8 cellular contexts compared by ENCODE assay signal in genomic region chr19:49642488-49643035, GRCh38. TPM values are rescaled to one million over a fixed set of nuclear protein-coding genes. Genes with fewer than 3 reads are reported as not detected.
A peak's percentile ranks its signal among the peaks of the same experiment; 100 is the strongest.
DNase-seq lines count a peak whose midpoint lies in the region; ATAC-seq, FAIRE-seq and TF ChIP-seq lines count a peak whose summit lies in the region.

No MANE protein-coding gene starts in this region.

- in situ Hi-C loops in IMR-90 (cut with MboI; ENCODE audit: low sequenced_read_pairs) = no loop called here

- peak overlapping the region; percentile 99 for H2AK5ac ChIP-seq in IMR-90 (ENCODE audit: low read depth, low read length)

- H3K27ac ChIP-seq in AG04450 (ENCODE audit: low read depth, low read length) (peak overlapping the region; percentile 85), IMR-90 (ENCODE audit: insufficient read depth, low read length) (peak overlapping the region; percentile 98)

- TF ChIP-seq CTCF in AG04450 (IDR thresholded peaks at IDR 0.05; ENCODE audit: low read depth, low read length) (no peak), IMR-90 (conservative IDR thresholded peaks at IDR 0.05; ENCODE audit: low read depth, low read length) (no peak; the same call in 1 of the 2 replicates), bronchial epithelial cell (IDR thresholded peaks at IDR 0.05; ENCODE audit: insufficient read depth, low read length, severe bottlenecking) (no peak)

- H2BK20ac ChIP-seq in IMR-90 (ENCODE audit: low read depth, low read length) = no peak overlapping the region

- BruUV-seq in IMR-90 (replicated peaks; lab: Mats Ljungman, UMichigan) = no TSS peak

- dilution Hi-C loops in IMR-90 (cut with HindIII; ENCODE audit: low sequenced_read_pairs, unreplicated experiment) = no loop called here

- H4K5ac ChIP-seq in IMR-90 (ENCODE audit: low read depth, low read length) = peak overlapping the region; percentile 83

- DNase-seq in AG04450 (ENCODE audit: low read depth, low spot score) (no peak), IMR-90 (no peak), bronchial epithelial cell (ENCODE audit: low read depth) (no peak), NCI-H524 treated with DMSO at 0.1 percent for 48 hours (lab: John Stamatoyannopoulos, UW) (no peak), NCI-H345 (lab: John Stamatoyannopoulos, UW) (no peak)
- DNase-seq in activated effector memory CD4-positive, alpha-beta T cell treated with anti-CD3 and anti-CD28 coated beads, Interleukin-2, amount 50 U/mL, for 16 hours = no peak

- H3K23ac ChIP-seq in IMR-90 (ENCODE audit: low read depth, low read length) = peak overlapping the region; percentile 96

- H2BK5ac ChIP-seq in IMR-90 (ENCODE audit: low read depth, low read length, poor library complexity, severe bottlenecking) = peak overlapping the region; percentile 79

- peak overlapping the region; percentile 91 to 98 for H4K8ac ChIP-seq in IMR-90 (ENCODE audit: low read depth in 2 of 2, low read length in 2 of 2)

- peak overlapping the region; percentile 58 for H2BK120ac ChIP-seq in IMR-90 (ENCODE audit: low read depth, low read length)

- TF ChIP-seq RAD21 in IMR-90 (IDR thresholded peaks at IDR 0.05; ENCODE audit: low read length) = no peak

- WGBS in IMR-90 (ENCODE audit: extremely low coverage in 2 of 2, insufficient read length in 1 of 2), 2 experiments = 36% methylated on average over 2 of the region's 6 CpGs; no CpG with 5 or more reads in 1 of the 2 experiments

- peak overlapping the region; percentile 99 for H3K4me3 ChIP-seq in AG04450 (ENCODE audit: low read depth, low read length)
- H3K4me3 ChIP-seq in IMR-90 (ENCODE audit: insufficient read depth, low read depth, low read length) = peak overlapping the region; percentile 95
- H3K4me3 ChIP-seq in bronchial epithelial cell (ENCODE audit: low read depth, low read length) = peak overlapping the region; percentile 95
- peak overlapping the region; percentile 71 for H3K4me3 ChIP-seq in mucosa of stomach (ENCODE audit: low read length)

- H3K56ac ChIP-seq in IMR-90 (ENCODE audit: extremely low read depth, insufficient read depth, low read length) = peak overlapping the region; percentile 89

- peak overlapping the region; percentile 68 for H2AFZ ChIP-seq in IMR-90 (replicated peaks; ENCODE audit: low read length, poor library complexity)

- H4K91ac ChIP-seq in IMR-90 (ENCODE audit: insufficient read depth, low read depth, low read length) = peak overlapping the region; percentile 97

- peak overlapping the region; percentile 97 for H2AK9ac ChIP-seq in IMR-90 (replicated peaks; ENCODE audit: low read depth, low read length, poor library complexity)

- CTCF ChIA-PET in AG04450 (lab: Charles Lee) (interaction anchor here (1.0 to 1.4 kb wide), 2 partner anchors 30 to 72 kb away, joined by 4 to 5 read pairs; no protein-coding TSS in a partner anchor), IMR-90 (lab: Yijun Ruan, JAX) (interaction anchor here (1.2 to 2.5 kb wide), 4 partner anchors 12 to 72 kb away, joined by 3 to 7 read pairs (median 4); no protein-coding TSS in a partner anchor)

- H3K79me1 ChIP-seq in IMR-90 (ENCODE audit: low read depth in 1 of 2, low read length in 2 of 2) = peaks cover 40 to 72% of the 10 kb centered on the region in 2 experiments

- POLR2A ChIA-PET in AG04450 (lab: Yijun Ruan, JAX) (interaction anchor here (0.9 to 3.8 kb wide), 7 partner anchors 11 to 62 kb away, joined by 4 to 18 read pairs (median 6); partner anchors contain the start of genes NOSIP, PRMT1 and PRR12), IMR-90 (lab: Charles Lee; ENCODE audit: unreplicated experiment) (no interaction called here)

- H3K36me3 ChIP-seq in IMR-90 (ENCODE audit: control insufficient read depth, insufficient read depth, low read length) (peaks cover 19% of the 10 kb centered on the region), bronchial epithelial cell (ENCODE audit: control insufficient read depth, insufficient read depth, low read length) (peaks cover 14% of the 10 kb centered on the region), mucosa of stomach (ENCODE audit: control insufficient read depth, insufficient read depth, low read length) (peaks cover 4% of the 10 kb centered on the region)

- no peak for FAIRE-seq in bronchial epithelial cell (lab: Jason Lieb, UNC)

- peak overlapping the region; percentile 99 for H3K14ac ChIP-seq in IMR-90 (replicated peaks; ENCODE audit: low read depth, low read length)

- H3K9me1 ChIP-seq in IMR-90 (ENCODE audit: insufficient read depth, low read length) = 0 out of 2 replicates have a peak, but pooled peaks cover 8% of the 10 kb centered on the region

- peaks cover 33% of the 10 kb centered on the region for H4K20me1 ChIP-seq in IMR-90 (ENCODE audit: insufficient read depth, low read length)

- H3K4me2 ChIP-seq in IMR-90 (ENCODE audit: low read depth, low read length) = peak overlapping the region; percentile 94

- TF ChIP-seq POLR2A in IMR-90 (IDR thresholded peaks at IDR 0.05; ENCODE audit: low read depth, low read length) = no peak

- H3K9me3 ChIP-seq in AG04450 (ENCODE audit: control insufficient read depth, insufficient read depth, low read length) (no peaks in the 10 kb centered on the region), IMR-90 (ENCODE audit: control insufficient read depth, insufficient read depth, low read length) (no peaks in the 10 kb centered on the region), mucosa of stomach (ENCODE audit: control insufficient read depth, low read length) (no peaks in the 10 kb centered on the region)

- H3K18ac ChIP-seq in IMR-90 (ENCODE audit: low read depth, low read length) = peak overlapping the region; percentile 76

- H2BK15ac ChIP-seq in IMR-90 (ENCODE audit: low read depth, low read length) = peak overlapping the region; percentile 19; the same call in 1 of the 3 replicates

- H3K27me3 ChIP-seq in AG04450 (ENCODE audit: control insufficient read depth, insufficient read depth, low read length) (no peaks in the 10 kb centered on the region), IMR-90 (ENCODE audit: control insufficient read depth, insufficient read depth, low read length) (no peaks in the 10 kb centered on the region), bronchial epithelial cell (ENCODE audit: control insufficient read depth, insufficient read depth, low read length) (no peaks in the 10 kb centered on the region), mucosa of stomach (ENCODE audit: control insufficient read depth, insufficient read depth, low read length) (no peaks in the 10 kb centered on the region)

- peaks cover 7% of the 10 kb centered on the region for H3K4me1 ChIP-seq in IMR-90 (ENCODE audit: control insufficient read depth, insufficient read depth, low read length)
- peaks cover 32% of the 10 kb centered on the region for H3K4me1 ChIP-seq in mucosa of stomach (ENCODE audit: control insufficient read depth, insufficient read depth, low read length)

- peak overlapping the region; percentile 99 for H3K4ac ChIP-seq in IMR-90 (ENCODE audit: low read depth, low read length)

- ATAC-seq in IMR-90 (ENCODE audit: low read depth) = no peak
- ATAC-seq in GM21423 (IDR thresholded peaks at IDR 0.05; ENCODE audit: unreplicated experiment) = no peak

- H3K9ac ChIP-seq in IMR-90 (ENCODE audit: low read depth, low read length) (peak overlapping the region; percentile 99), mucosa of stomach (ENCODE audit: low read length) (peak overlapping the region; percentile 96)

- intact Hi-C loops in IMR-90 (cut with micrococcal nuclease) = loop anchor here (1.0 kb wide), 1 partner anchor 23 kb away; the partner anchor contains the start of genes BCL2L12 and IRF3

TF ChIP-seq in IMR-90, 13 proteins besides CTCF, POLR2A, EP300 and RAD21:
- TF ChIP-seq MAFK (IDR thresholded peaks at IDR 0.05; ENCODE audit: low read depth, low read length) = no peak
- TF ChIP-seq SMC3 (IDR thresholded peaks at IDR 0.05; ENCODE audit: low read depth, low read length) = no peak
- TF ChIP-seq MXI1 (IDR thresholded peaks at IDR 0.05; ENCODE audit: borderline replicate concordance, low read depth, low read length) = no peak

RNA-seq across cellular contexts. Expression of gene SCAF1, which starts 0.6 kb away (rescaled TPM):
- 2.5 and 3.5 TPM in 2 replicates for polyA plus RNA-seq in AG04450 (2011; rRNA removed)
- 3.1 and 3.2 TPM in 2 replicates for polyA minus RNA-seq in AG04450 (2011; rRNA and poly(A)+ RNA removed)
- total RNA-seq in IMR-90 (2012; rRNA removed) = 2.2 and 3.1 TPM in 2 replicates
- polyA plus RNA-seq in IMR-90 (2012; rRNA removed) = 14.6 and 14.8 TPM in 2 replicates
- 22.4 and 28.7 TPM in 2 replicates for polyA plus RNA-seq in IMR-90 (2012; cell fraction: cytosol; rRNA removed)
- 29.5 and 60.4 TPM in 2 replicates for polyA plus RNA-seq in IMR-90 (2012; cell fraction: nucleus; rRNA removed; ENCODE audit: low replicate concordance)
- 5.5 and 9.6 TPM in 2 replicates for total RNA-seq in bronchial epithelial cell

RNA-seq across cellular contexts. Expression of gene RRAS, which starts 2.6 kb away (rescaled TPM):
- 64.2 and 93.3 TPM in 2 replicates for polyA plus RNA-seq in AG04450 (2011; rRNA removed)
- 40.1 and 53.1 TPM in 2 replicates for polyA minus RNA-seq in AG04450 (2011; rRNA and poly(A)+ RNA removed)
- 50.2 and 50.5 TPM in 2 replicates for total RNA-seq in IMR-90 (2012; rRNA removed)
- polyA plus RNA-seq in IMR-90 (2012; rRNA removed) = 241 and 267 TPM in 2 replicates
- 277 and 456 TPM in 2 replicates for polyA plus RNA-seq in IMR-90 (2012; cell fraction: cytosol; rRNA removed)
- polyA plus RNA-seq in IMR-90 (2012; cell fraction: nucleus; rRNA removed; ENCODE audit: low replicate concordance) = 108 and 251 TPM in 2 replicates
- total RNA-seq in bronchial epithelial cell = 24.2 and 44.4 TPM in 2 replicates

RNA-seq across cellular contexts. Expression of gene IRF3, which starts 23.1 kb away (rescaled TPM):
- polyA plus RNA-seq in AG04450 (2011; rRNA removed) = 33.5 and 54.9 TPM in 2 replicates
- 26.1 and 35.0 TPM in 2 replicates for polyA minus RNA-seq in AG04450 (2011; rRNA and poly(A)+ RNA removed)
- total RNA-seq in IMR-90 (2012; rRNA removed) = 37.2 and 39.6 TPM in 2 replicates
- 65.2 and 95.9 TPM in 2 replicates for polyA plus RNA-seq in IMR-90 (2012; rRNA removed)
- 71.6 and 102 TPM in 2 replicates for polyA plus RNA-seq in IMR-90 (2012; cell fraction: cytosol; rRNA removed)
- polyA plus RNA-seq in IMR-90 (2012; cell fraction: nucleus; rRNA removed; ENCODE audit: low replicate concordance) = 178 and 291 TPM in 2 replicates
- 97.9 and 128 TPM in 2 replicates for total RNA-seq in bronchial epithelial cell

RNA-seq across cellular contexts. Expression of gene BCL2L12, which starts 23.2 kb away (rescaled TPM):
- 8.8 and 10.9 TPM in 2 replicates for polyA plus RNA-seq in AG04450 (2011; rRNA removed)
- 4.4 and 5.9 TPM in 2 replicates for polyA minus RNA-seq in AG04450 (2011; rRNA and poly(A)+ RNA removed)
- 3.9 and 4.7 TPM in 2 replicates for total RNA-seq in IMR-90 (2012; rRNA removed)
- polyA plus RNA-seq in IMR-90 (2012; rRNA removed) = 32.6 and 51.4 TPM in 2 replicates
- 33.4 and 50.7 TPM in 2 replicates for polyA plus RNA-seq in IMR-90 (2012; cell fraction: cytosol; rRNA removed)
- polyA plus RNA-seq in IMR-90 (2012; cell fraction: nucleus; rRNA removed; ENCODE audit: low replicate concordance) = 15.0 and 40.8 TPM in 2 replicates
- total RNA-seq in bronchial epithelial cell = 2.4 and 2.9 TPM in 2 replicates

RNA-seq across cellular contexts. Expression of gene PRMT1, which starts 34.5 kb away (rescaled TPM):
- 287 and 305 TPM in 2 replicates for polyA plus RNA-seq in AG04450 (2011; rRNA removed)
- polyA minus RNA-seq in AG04450 (2011; rRNA and poly(A)+ RNA removed) = 393 and 556 TPM in 2 replicates
- 672 and 840 TPM in 2 replicates for total RNA-seq in IMR-90 (2012; rRNA removed)
- 497 and 529 TPM in 2 replicates for polyA plus RNA-seq in IMR-90 (2012; rRNA removed)
- 279 and 661 TPM in 2 replicates for polyA plus RNA-seq in IMR-90 (2012; cell fraction: cytosol; rRNA removed)
- polyA plus RNA-seq in IMR-90 (2012; cell fraction: nucleus; rRNA removed; ENCODE audit: low replicate concordance) = 331 and 464 TPM in 2 replicates
- total RNA-seq in bronchial epithelial cell = 295 and 543 TPM in 2 replicates
